In genomic region chr2:181944164-181944913, GRCh38 we compare ENCODE assay signal across 1 cellular context.
TF ChIP-seq lines count a peak whose summit lies in the region.

No MANE protein-coding gene starts in this region.

TF ChIP-seq in SK-N-SH, 30 proteins besides CTCF, POLR2A, EP300 and RAD21 (continued from another document):
- TF ChIP-seq ZBTB33 (IDR thresholded peaks at IDR 0.05; ENCODE audit: borderline replicate concordance, low read depth), result no peak
- no peak for TF ChIP-seq MEF2A (IDR thresholded peaks at IDR 0.05; ENCODE audit: borderline replicate concordance, low read depth)
- TF ChIP-seq NFIC (IDR thresholded peaks at IDR 0.05; ENCODE audit: borderline replicate concordance), result no peak
- TF ChIP-seq MAX (IDR thresholded peaks at IDR 0.05; ENCODE audit: low read depth), result no peak
- TF ChIP-seq PBX3 (IDR thresholded peaks at IDR 0.05), result no peak
- no peak for TF ChIP-seq TEAD4 (IDR thresholded peaks at IDR 0.05; ENCODE audit: borderline replicate concordance, insufficient read depth)
- TF ChIP-seq EZH2phosphoT487 (IDR thresholded peaks at IDR 0.05; ENCODE audit: borderline replicate concordance, low read depth), result no peak
- TF ChIP-seq RXRA (IDR thresholded peaks at IDR 0.05; ENCODE audit: borderline replicate concordance, low read depth), result no peak
- no peak for TF ChIP-seq USF1 (IDR thresholded peaks at IDR 0.05; ENCODE audit: borderline replicate concordance, low read depth)
- TF ChIP-seq TCF12 (IDR thresholded peaks at IDR 0.05), result no peak
- TF ChIP-seq NRF1 (IDR thresholded peaks at IDR 0.05; ENCODE audit: low read depth, low read length), result no peak
- no peak for TF ChIP-seq SMC3 (IDR thresholded peaks at IDR 0.05; ENCODE audit: low read depth, low read length)
- TF ChIP-seq TAF1 (IDR thresholded peaks at IDR 0.05; ENCODE audit: borderline replicate concordance, low read depth, low read length), result no peak
- no peak for TF ChIP-seq ELF1 (IDR thresholded peaks at IDR 0.05)
- TF ChIP-seq USF2 (IDR thresholded peaks at IDR 0.05; ENCODE audit: borderline replicate concordance, low read depth, low read length), result no peak
- no peak for TF ChIP-seq GATA2 (CRISPR knock-in tag; IDR thresholded peaks at IDR 0.05)
